In genomic region chr7:87123105-87123504, GRCh38 we compare ENCODE assay signal across 34 cellular contexts.
"Had no signal": no experiment of that assay in that cellular context is flagged by ENCODE, and none has a peak within 500 bp of the region (broad histone marks: within the 10 kb centered on the region; RNA-seq: fewer than 3 reads in every experiment).

No MANE protein-coding gene starts in this region.

- H3K9me3 ChIP-seq: MG63 had no signal

- DNase-seq: Kasumi-1, MG63, MM.1S, MV-4-11, NCI-H1048, NCI-H1092, NCI-H1105, NCI-H1105 treated with DMSO at 0.1 percent for 48 hours, NCI-H1417, NCI-H1417 treated with DMSO at 0.1 percent for 48 hours, NCI-H1436, NCI-H1436 treated with DMSO at 0.1 percent for 48 hours, NCI-H146, NCI-H1694, NCI-H1694 treated with DMSO at 0.1 percent for 48 hours, NCI-H187, NCI-H187 treated with DMSO at 0.1 percent for 48 hours, NCI-H1930, NCI-H2029, NCI-H2029 treated with DMSO at 0.1 percent for 48 hours, NCI-H2081, NCI-H2081 treated with DMSO at 0.1 percent for 48 hours, NCI-H2107, NCI-H2171, NCI-H2171 treated with DMSO at 0.1 percent for 48 hours, NCI-H2227 treated with DMSO at 0.1 percent for 48 hours, NCI-H226, NCI-H345, NCI-H446, NCI-H446 treated with DMSO at 0.1 percent for 48 hours, NCI-H510A, NCI-H510A treated with DMSO at 0.1 percent for 48 hours, NCI-H524 treated with DMSO at 0.1 percent for 48 hours, NCI-H526 had no signal

- H3K36me3 ChIP-seq: MG63 had no signal

- H3K4me3 ChIP-seq: MG63 had no signal

- H3K27me3 ChIP-seq: MG63 had no signal
